Comparison of ENCODE assay signal across 39 cellular contexts in genomic region chr14:70498191-70498590, GRCh38. TPM values are rescaled to one million over a fixed set of nuclear protein-coding genes. Genes with fewer than 3 reads are reported as not detected.
"Had no signal": no experiment of that assay in that cellular context is flagged by ENCODE, and none has a peak within 500 bp of the region (broad histone marks: within the 10 kb centered on the region; RNA-seq: fewer than 3 reads in every experiment).

No MANE protein-coding gene starts in this region.

- H3K9me3 ChIP-seq: adrenal gland had no signal

- H3K4me1 Mint-ChIP-seq: activated naive CD4-positive, alpha-beta T cell treated with anti-CD3 and anti-CD28 coated beads, Interleukin-2, amount 10 ng/mL, durations not matched to agents 7 days and 5 days; activated naive CD4-positive, alpha-beta T cell treated with anti-CD3 and anti-CD28 coated beads, Interleukin-2, amount 50 U/mL, for 24 hours; activated naive CD8-positive, alpha-beta T cell treated with anti-CD3 and anti-CD28 coated beads for 36 hours; activated naive CD8-positive, alpha-beta T cell treated with anti-CD3 and anti-CD28 coated beads, Interleukin-2, amount 10 ng/mL, durations not matched to agents 7 days and 5 days; activated naive CD8-positive, alpha-beta T cell treated with anti-CD3 and anti-CD28 coated beads, Interleukin-2, amount 50 U/mL, for 24 hours; brain had no signal

- H3K4me1 ChIP-seq: adrenal gland, ascending aorta, body of pancreas, breast epithelium had no signal

- H3K27ac ChIP-seq: adrenal gland, ascending aorta, body of pancreas, brain microvascular endothelial cell, breast epithelium, cardiac muscle cell had no signal

- H3K4me3 Mint-ChIP-seq: activated naive CD4-positive, alpha-beta T cell treated with anti-CD3 and anti-CD28 coated beads for 36 hours; activated naive CD4-positive, alpha-beta T cell treated with anti-CD3 and anti-CD28 coated beads, Interleukin-2, amount 10 ng/mL, durations not matched to agents 7 days and 5 days; activated naive CD4-positive, alpha-beta T cell treated with anti-CD3 and anti-CD28 coated beads, Interleukin-2, amount 50 U/mL, for 24 hours; activated naive CD8-positive, alpha-beta T cell; activated naive CD8-positive, alpha-beta T cell treated with anti-CD3 and anti-CD28 coated beads for 36 hours; activated naive CD8-positive, alpha-beta T cell treated with anti-CD3 and anti-CD28 coated beads, Interleukin-2, amount 10 ng/mL, durations not matched to agents 7 days and 5 days; activated naive CD8-positive, alpha-beta T cell treated with anti-CD3 and anti-CD28 coated beads, Interleukin-2, amount 50 U/mL, for 24 hours; activated T-cell treated with anti-CD3 and anti-CD28 coated beads, Interleukin-2, amount 50 U/mL, for 24 hours; activated T-cell treated with anti-CD3 and anti-CD28 coated beads, Interleukin-2, amount 50 U/mL, for 4 hours; activated T-cell treated with anti-CD3 and anti-CD28 coated beads, Interleukin-2, amount 50 U/mL, for 72 hours; activated T-helper 1 cell treated with anti-CD3 and anti-CD28 coated beads, Interleukin-12 subunit alpha, Interleukin-12 subunit beta, Interleukin-2, Interleukin-4 antibody, amounts not matched to agents 30 ng/mL and 10 ng/mL and 1 ng/mL, durations not matched to agents 14 hours and 24 hours and 36 hours; activated T-helper 17 cell treated with anti-CD3 and anti-CD28 coated beads, Interleukin-2, amount 50 U/mL, for 72 hours; brain; central memory CD8-positive, alpha-beta T cell had no signal

- H3K4me3 ChIP-seq: adrenal gland, ascending aorta, body of pancreas, breast epithelium, cardiac muscle cell had no signal

- H3K36me3 Mint-ChIP-seq: activated naive CD4-positive, alpha-beta T cell treated with anti-CD3 and anti-CD28 coated beads, Interleukin-2, amount 10 ng/mL, durations not matched to agents 7 days and 5 days had no signal

- H3K36me3 ChIP-seq: adrenal gland, brain microvascular endothelial cell, breast epithelium, cardiac muscle cell had no signal

- DNase-seq: activated effector memory CD4-positive, alpha-beta T cell treated with anti-CD3 and anti-CD28 coated beads, Interleukin-2, amount 50 U/mL, for 16 hours; activated effector memory CD4-positive, alpha-beta T cell treated with Interleukin-2 at 50 U/mL for 16 hours; activated gamma-delta T cell; activated gamma-delta T cell treated with Interleukin-2 at 50 U/mL for 16 hours; activated naive CD4-positive, alpha-beta T cell; activated naive CD4-positive, alpha-beta T cell treated with anti-CD3 and anti-CD28 coated beads for 36 hours; activated naive CD4-positive, alpha-beta T cell treated with anti-CD3 and anti-CD28 coated beads, Interleukin-2, amount 10 ng/mL, durations not matched to agents 7 days and 5 days; activated naive CD4-positive, alpha-beta T cell treated with anti-CD3 and anti-CD28 coated beads, Interleukin-2, amount 50 U/mL, for 16 hours; activated naive CD4-positive, alpha-beta T cell treated with Interleukin-2 at 50 U/mL for 16 hours; activated naive CD8-positive, alpha-beta T cell treated with anti-CD3 and anti-CD28 coated beads for 36 hours; activated naive CD8-positive, alpha-beta T cell treated with anti-CD3 and anti-CD28 coated beads, Interleukin-2, amount 10 ng/mL, durations not matched to agents 7 days and 5 days; activated naive CD8-positive, alpha-beta T cell treated with anti-CD3 and anti-CD28 coated beads, Interleukin-2, amount 50 U/mL, for 24 hours; activated T-cell treated with anti-CD3 and anti-CD28 coated beads, Interleukin-2, amount 50 U/mL, for 24 hours; activated T-cell treated with anti-CD3 and anti-CD28 coated beads, Interleukin-2, amount 50 U/mL, for 4 hours; activated T-cell treated with anti-CD3 and anti-CD28 coated beads, Interleukin-2, amount 50 U/mL, for 48 hours; activated T-cell treated with anti-CD3 and anti-CD28 coated beads, Interleukin-2, amount 50 U/mL, for 72 hours; adrenal gland; amniotic stem cell; amygdala; anterior cingulate cortex; aorta; body of pancreas; brain microvascular endothelial cell; caudate nucleus; central memory CD4-positive, alpha-beta T cell; cerebellar nuclear complex had no signal

- H3K27me3 Mint-ChIP-seq: activated naive CD4-positive, alpha-beta T cell treated with anti-CD3 and anti-CD28 coated beads, Interleukin-2, amount 10 ng/mL, durations not matched to agents 7 days and 5 days; activated naive CD4-positive, alpha-beta T cell treated with anti-CD3 and anti-CD28 coated beads, Interleukin-2, amount 50 U/mL, for 24 hours; activated naive CD8-positive, alpha-beta T cell; activated naive CD8-positive, alpha-beta T cell treated with anti-CD3 and anti-CD28 coated beads for 36 hours; activated naive CD8-positive, alpha-beta T cell treated with anti-CD3 and anti-CD28 coated beads, Interleukin-2, amount 10 ng/mL, durations not matched to agents 7 days and 5 days; activated naive CD8-positive, alpha-beta T cell treated with anti-CD3 and anti-CD28 coated beads, Interleukin-2, amount 50 U/mL, for 24 hours; activated T-cell treated with anti-CD3 and anti-CD28 coated beads, Interleukin-2, amount 50 U/mL, for 24 hours; activated T-helper 17 cell treated with anti-CD3 and anti-CD28 coated beads, Interleukin-2, amount 50 U/mL, for 72 hours; brain; central memory CD8-positive, alpha-beta T cell had no signal

- FAIRE-seq: astrocyte, bronchial epithelial cell had no signal

- H3K27ac Mint-ChIP-seq: activated naive CD4-positive, alpha-beta T cell treated with anti-CD3 and anti-CD28 coated beads for 36 hours; activated naive CD4-positive, alpha-beta T cell treated with anti-CD3 and anti-CD28 coated beads, Interleukin-2, amount 10 ng/mL, durations not matched to agents 7 days and 5 days; activated naive CD4-positive, alpha-beta T cell treated with anti-CD3 and anti-CD28 coated beads, Interleukin-2, amount 50 U/mL, for 24 hours; activated naive CD4-positive, alpha-beta T cell treated with anti-CD3 and anti-CD28 coated beads, Interleukin-2, amount 50 U/mL, for 72 hours; activated naive CD8-positive, alpha-beta T cell; activated naive CD8-positive, alpha-beta T cell treated with anti-CD3 and anti-CD28 coated beads for 36 hours; activated naive CD8-positive, alpha-beta T cell treated with anti-CD3 and anti-CD28 coated beads, Interleukin-2, amount 10 ng/mL, durations not matched to agents 7 days and 5 days; activated naive CD8-positive, alpha-beta T cell treated with anti-CD3 and anti-CD28 coated beads, Interleukin-2, amount 50 U/mL, for 24 hours; activated T-cell treated with anti-CD3 and anti-CD28 coated beads, Interleukin-2, amount 50 U/mL, for 24 hours; activated T-cell treated with anti-CD3 and anti-CD28 coated beads, Interleukin-2, amount 50 U/mL, for 72 hours; activated T-helper 1 cell treated with anti-CD3 and anti-CD28 coated beads, Interleukin-12 subunit alpha, Interleukin-12 subunit beta, Interleukin-2, Interleukin-4 antibody, amounts not matched to agents 30 ng/mL and 10 ng/mL and 1 ng/mL, durations not matched to agents 14 hours and 24 hours and 36 hours; activated T-helper 17 cell treated with anti-CD3 and anti-CD28 coated beads, Interleukin-2, amount 50 U/mL, for 72 hours; activated T-helper 2 cell treated with anti-CD3 and anti-CD28 coated beads, Interferon-gamma antibody, Interleukin-2, Interleukin-4, amounts not matched to agents 10 μg/mL and 5 μg/mL and 100 μg/mL, durations not matched to agents 14 hours and 24 hours and 36 hours; brain had no signal

- H3K27me3 ChIP-seq: adrenal gland, ascending aorta, body of pancreas, brain microvascular endothelial cell, breast epithelium, cardiac muscle cell had no signal

- H3K9me3 Mint-ChIP-seq: central memory CD8-positive, alpha-beta T cell had no signal

RNA-seq across cellular contexts. Expression of gene ADAM20, which starts 36.6 kb away (rescaled TPM):
- polyA plus RNA-seq: cardiac muscle cell had no signal

RNA-seq across cellular contexts. Expression of gene ADAM21, which starts 46.2 kb away (rescaled TPM):
- total RNA-seq: activated naive CD8-positive, alpha-beta T cell treated with anti-CD3 and anti-CD28 coated beads, Interleukin-2, amount 10 ng/mL, durations not matched to agents 7 days and 5 days; activated T-helper 1 cell treated with anti-CD3 and anti-CD28 coated beads, Interleukin-12 subunit alpha, Interleukin-12 subunit beta, Interleukin-2, Interleukin-4 antibody, amounts not matched to agents 30 ng/mL and 10 ng/mL and 1 ng/mL, durations not matched to agents 14 hours and 24 hours and 36 hours; activated T-helper 17 cell treated with anti-CD3 and anti-CD28 coated beads, Interleukin-2, amount 50 U/mL, for 72 hours; activated T-helper 2 cell treated with anti-CD3 and anti-CD28 coated beads, Interferon-gamma antibody, Interleukin-2, Interleukin-4, amounts not matched to agents 10 μg/mL and 5 μg/mL and 100 μg/mL, durations not matched to agents 14 hours and 24 hours and 36 hours; cardiac muscle cell had no signal
- polyA plus RNA-seq: aorta, cardiac muscle cell had no signal
